ENCODE assay signal across 11 cellular contexts in genomic region chr2:11346129-11346528, GRCh38. TPM values are rescaled to one million over a fixed set of nuclear protein-coding genes. Genes with fewer than 3 reads are reported as not detected.
A peak's percentile ranks its signal among the peaks of the same experiment; 100 is the strongest.
DNase-seq lines count a peak whose midpoint lies in the region; ATAC-seq and TF ChIP-seq lines count a peak whose summit lies in the region.
"Had no signal": no experiment of that assay in that cellular context is flagged by ENCODE, and none has a peak within 500 bp of the region (broad histone marks: within the 10 kb centered on the region; RNA-seq: fewer than 3 reads in every experiment).

No MANE protein-coding gene starts in this region.

- no peaks in the 10 kb centered on the region for H3K9me3 ChIP-seq in heart left ventricle

- no peaks in the 10 kb centered on the region for H3K36me3 ChIP-seq in heart left ventricle

- ATAC-seq in heart left ventricle: no peak
- no peak for ATAC-seq in left ventricle myocardium superior
- no peak for ATAC-seq in HG03457 (IDR thresholded peaks at IDR 0.05; ENCODE audit: unreplicated experiment)

- H3K4me1 ChIP-seq in heart left ventricle: peaks cover 2 to 38% (median 21%) of the 10 kb centered on the region in 12 donors

- DNase-seq in heart left ventricle (no peak), left ventricle myocardium superior (no peak), endothelial cell (ENCODE audit: low spot score) (no peak), osteocyte (ENCODE audit: extremely low spot score, unreplicated experiment) (no peak), DMS153 (lab: John Stamatoyannopoulos, UW) (no peak), cerebellar cortex (ENCODE audit: low spot score) (no peak), hepatic stellate cell (ENCODE audit: low spot score) (no peak)
- DNase-seq: activated CD8-positive, alpha-beta memory T cell treated with anti-CD3 and anti-CD28 coated beads for 24 hours; amniotic stem cell; NCI-H69 had no signal

- no peak for TF ChIP-seq POLR2A in heart left ventricle (IDR thresholded peaks at IDR 0.05)

- peak overlapping the region; percentile 74 for H3K27ac Mint-ChIP-seq in endothelial cell (ENCODE audit: unreplicated experiment)
- H3K27ac Mint-ChIP-seq in osteocyte (ENCODE audit: unreplicated experiment): peak overlapping the region; percentile 98

- no peak overlapping the region for H3K4me3 Mint-ChIP-seq in endothelial cell (ENCODE audit: unreplicated experiment)
- H3K4me3 Mint-ChIP-seq in osteocyte (ENCODE audit: unreplicated experiment): no peak overlapping the region

- H3K27me3 Mint-ChIP-seq in endothelial cell (ENCODE audit: unreplicated experiment) (peaks cover 12% of the 10 kb centered on the region), osteocyte (ENCODE audit: unreplicated experiment) (no peaks in the 10 kb centered on the region)

- H3K36me3 Mint-ChIP-seq in endothelial cell (ENCODE audit: low read depth, unreplicated experiment): peaks cover 5% of the 10 kb centered on the region
- no peaks in the 10 kb centered on the region for H3K36me3 Mint-ChIP-seq in osteocyte (ENCODE audit: unreplicated experiment)

- H3K27me3 ChIP-seq in heart left ventricle: no peaks in the 10 kb centered on the region

- intact Hi-C loops in heart left ventricle (cut with DNase I): loop anchor here in 8 of 10 donors (5.0 to 10.0 kb wide), 6 partner anchors 46 to 191 kb away; partner anchors contain the start of gene SLC66A3 (in 3 of the 8)
- intact Hi-C loops in left ventricle myocardium superior (cut with micrococcal nuclease): loop anchor here (10.0 kb wide), 2 partner anchors 69 to 111 kb away; no protein-coding TSS in a partner anchor

- H3K4me3 ChIP-seq in heart left ventricle: no peak overlapping the region

- WGBS in heart left ventricle, 4 donors: 97 to 100% (median 98%) methylated on average over 3 of the region's 3 CpGs

- H3K4me1 Mint-ChIP-seq in endothelial cell (ENCODE audit: unreplicated experiment) (peaks cover 32% of the 10 kb centered on the region), osteocyte (ENCODE audit: unreplicated experiment) (peaks cover 24% of the 10 kb centered on the region)

- peak overlapping the region in 10 of 12 donors; percentile 94 to 100 (median 99) for H3K27ac ChIP-seq in heart left ventricle

- TF ChIP-seq CTCF in heart left ventricle (IDR thresholded peaks at IDR 0.05): no peak
- no peak for TF ChIP-seq CTCF in endothelial cell (IDR thresholded peaks at IDR 0.05; ENCODE audit: unreplicated experiment)
- no peak for TF ChIP-seq CTCF in osteocyte (IDR thresholded peaks at IDR 0.05)

- H3K9me3 Mint-ChIP-seq in endothelial cell (ENCODE audit: unreplicated experiment): no peaks in the 10 kb centered on the region
- H3K9me3 Mint-ChIP-seq in osteocyte (ENCODE audit: unreplicated experiment): no peaks in the 10 kb centered on the region

RNA-seq across cellular contexts. Expression of gene ROCK2, which starts 1.7 kb away (rescaled TPM):
- 10 to 100 TPM; 25.3 to 44.3 (median 39.0) TPM for total RNA-seq in heart left ventricle
- 10 to 100 TPM in 1 of 2 donors, 1 to 10 TPM in 1; 6.1 to 14.3 TPM for polyA plus RNA-seq in heart left ventricle
- 34.2 TPM for total RNA-seq in left ventricle myocardium superior
- 52.8 TPM for total RNA-seq in endothelial cell (ENCODE audit: unreplicated experiment)
- 49.6 and 56.4 TPM in 2 replicates for total RNA-seq in osteocyte
